Comparison of ENCODE assay signal across 8 cellular contexts in genomic region chr6:36546664-36546957, GRCh38. TPM values are rescaled to one million over a fixed set of nuclear protein-coding genes. Genes with fewer than 3 reads are reported as not detected.
DNase-seq lines count a peak whose midpoint lies in the region; ATAC-seq and TF ChIP-seq lines count a peak whose summit lies in the region.

No MANE protein-coding gene starts in this region.

- peaks cover 50% of the 10 kb centered on the region for H3K36me3 Mint-ChIP-seq in CD4-positive, alpha-beta T cell (ENCODE audit: low read depth)
- peaks cover 40% of the 10 kb centered on the region for H3K36me3 Mint-ChIP-seq in effector memory CD8-positive, alpha-beta T cell (ENCODE audit: insufficient read depth)
- H3K36me3 Mint-ChIP-seq in natural killer cell treated with Interleukin-12 subunit alpha and Interleukin-12 subunit beta and Interleukin-15 and Interleukin-18, amount 100 ng/mL, for 72 hours = no peaks in the 10 kb centered on the region

- peaks cover 27% of the 10 kb centered on the region for H3K4me1 ChIP-seq in MM.1S (ENCODE audit: low read length)

- H3K79me2 ChIP-seq in MM.1S (ENCODE audit: low read length) = peaks cover 55% of the 10 kb centered on the region

- peak overlapping the region; percentile 86 for H3K9ac ChIP-seq in MM.1S (ENCODE audit: low read length)

- peaks cover 58% of the 10 kb centered on the region for H3K4me1 Mint-ChIP-seq in CD4-positive, alpha-beta T cell (ENCODE audit: low read depth)
- H3K4me1 Mint-ChIP-seq in effector memory CD8-positive, alpha-beta T cell (ENCODE audit: low read depth in 2 of 2) = peaks cover 17 to 41% of the 10 kb centered on the region in 2 donors
- peaks cover 37 to 40% of the 10 kb centered on the region in 2 donors for H3K4me1 Mint-ChIP-seq in natural killer cell treated with Interleukin-12 subunit alpha and Interleukin-12 subunit beta and Interleukin-15 and Interleukin-18, amount 100 ng/mL, for 72 hours (ENCODE audit: low read depth in 2 of 2)

- peak overlapping the region; percentile 98 for H3K27ac ChIP-seq in CD4-positive, alpha-beta T cell (ENCODE audit: low read depth, low read length)
- peak overlapping the region; percentile 27; the same call in 1 of the 2 replicates for H3K27ac ChIP-seq in MM.1S (ENCODE audit: low read length)

- peaks cover 11% of the 10 kb centered on the region; the same call in 1 of the 2 replicates for H3F3A ChIP-seq in MM.1S (ENCODE audit: insufficient read depth, low read length)

- CTCF ChIA-PET in CD4-positive, alpha-beta T cell (lab: Charles Lee) = interaction anchor here (1.3 kb wide), 1 partner anchor 40 kb away, joined by 4 read pairs; no protein-coding TSS in a partner anchor

- no peaks in the 10 kb centered on the region for H3K9me2 ChIP-seq in MM.1S (replicated peaks; ENCODE audit: insufficient read depth, low read length)

- DNase-seq in CD4-positive, alpha-beta T cell = no peak
- no peak for DNase-seq in MM.1S
- DNase-seq in effector memory CD8-positive, alpha-beta T cell = no peak
- DNase-seq in natural killer cell treated with Interleukin-12 subunit alpha and Interleukin-12 subunit beta and Interleukin-15 and Interleukin-18, amount 100 ng/mL, for 72 hours (ENCODE audit: low spot score) = no peak
- no peak for DNase-seq in HuH-7.5 (ENCODE audit: low spot score)
- no peak for DNase-seq in activated CD8-positive, alpha-beta memory T cell treated with anti-CD3 and anti-CD28 coated beads, Interleukin-2, amount 50 U/mL, for 48 hours
- no peak for DNase-seq in 8988T

- no peak for ATAC-seq in CD4-positive, alpha-beta T cell (ENCODE audit: poor library complexity)
- no peak for ATAC-seq in effector memory CD8-positive, alpha-beta T cell (replicated peaks)
- no peak for ATAC-seq in natural killer cell treated with Interleukin-12 subunit alpha and Interleukin-12 subunit beta and Interleukin-15 and Interleukin-18, amount 100 ng/mL, for 72 hours
- ATAC-seq in HG03045 (IDR thresholded peaks at IDR 0.05; ENCODE audit: unreplicated experiment) = no peak

- no peaks in the 10 kb centered on the region for H3K36me3 ChIP-seq in MM.1S (replicated peaks; ENCODE audit: insufficient read depth, low read length)

- no peaks in the 10 kb centered on the region for H3K9me3 ChIP-seq in CD4-positive, alpha-beta T cell (ENCODE audit: control insufficient read depth, low read length)
- no peaks in the 10 kb centered on the region for H3K9me3 ChIP-seq in MM.1S (replicated peaks; ENCODE audit: insufficient read depth, low read length)

- no peaks in the 10 kb centered on the region for H4K20me1 ChIP-seq in MM.1S (ENCODE audit: insufficient read depth, low read length)

- H3K4me2 ChIP-seq in MM.1S (ENCODE audit: low read depth, low read length) = peak overlapping the region; percentile 93

- peak overlapping the region; percentile 97 for H3K4me3 ChIP-seq in MM.1S (ENCODE audit: low read length)

- H2AFZ ChIP-seq in MM.1S (ENCODE audit: low read length) = peak overlapping the region; percentile 98

- no peak for TF ChIP-seq CTCF in CD4-positive, alpha-beta T cell (IDR thresholded peaks at IDR 0.05)
- TF ChIP-seq CTCF in MM.1S (IDR thresholded peaks at IDR 0.05; ENCODE audit: low read length) = no peak

- no peaks in the 10 kb centered on the region for H3K9me3 Mint-ChIP-seq in CD4-positive, alpha-beta T cell
- no peaks in the 10 kb centered on the region for H3K9me3 Mint-ChIP-seq in effector memory CD8-positive, alpha-beta T cell
- no peaks in the 10 kb centered on the region for H3K9me3 Mint-ChIP-seq in natural killer cell treated with Interleukin-12 subunit alpha and Interleukin-12 subunit beta and Interleukin-15 and Interleukin-18, amount 100 ng/mL, for 72 hours

- peak overlapping the region; percentile 96 for H3K27ac Mint-ChIP-seq in CD4-positive, alpha-beta T cell
- peak overlapping the region; percentile 98 to 99 for H3K27ac Mint-ChIP-seq in effector memory CD8-positive, alpha-beta T cell
- peak overlapping the region; percentile 91 to 98 for H3K27ac Mint-ChIP-seq in natural killer cell treated with Interleukin-12 subunit alpha and Interleukin-12 subunit beta and Interleukin-15 and Interleukin-18, amount 100 ng/mL, for 72 hours

- H3K27me3 Mint-ChIP-seq in CD4-positive, alpha-beta T cell = no peaks in the 10 kb centered on the region
- H3K27me3 Mint-ChIP-seq in effector memory CD8-positive, alpha-beta T cell = no peaks in the 10 kb centered on the region
- no peaks in the 10 kb centered on the region for H3K27me3 Mint-ChIP-seq in natural killer cell treated with Interleukin-12 subunit alpha and Interleukin-12 subunit beta and Interleukin-15 and Interleukin-18, amount 100 ng/mL, for 72 hours

- H3K4me3 Mint-ChIP-seq in CD4-positive, alpha-beta T cell = peak overlapping the region; percentile 98
- peak overlapping the region; percentile 99 for H3K4me3 Mint-ChIP-seq in effector memory CD8-positive, alpha-beta T cell
- H3K4me3 Mint-ChIP-seq in natural killer cell treated with Interleukin-12 subunit alpha and Interleukin-12 subunit beta and Interleukin-15 and Interleukin-18, amount 100 ng/mL, for 72 hours = peak overlapping the region; percentile 95

- intact Hi-C loops in CD4-positive, alpha-beta T cell (cut with DNase I, micrococcal nuclease) = loop anchor here (2.0 to 10.0 kb wide), 4 partner anchors 32 to 138 kb away; partner anchors contain the start of gene SRSF3 (in 2 of the 2)

- no peaks in the 10 kb centered on the region for H3K27me3 ChIP-seq in CD4-positive, alpha-beta T cell (ENCODE audit: control insufficient read depth, insufficient read depth, low read length)
- H3K27me3 ChIP-seq in MM.1S (replicated peaks; ENCODE audit: insufficient read depth, low read length) = no peaks in the 10 kb centered on the region

- POLR2A ChIA-PET in CD4-positive, alpha-beta T cell (lab: Charles Lee) = interaction anchor here (0.7 to 5.7 kb wide), 13 partner anchors 14 to 970 kb away, joined by 3 to 161 read pairs (median 3); partner anchors contain the start of gene SRSF3

RNA-seq across cellular contexts. Expression of gene STK38, which starts 0.7 kb away (rescaled TPM):
- 10 to 100 TPM; 47.0 to 48.4 TPM for total RNA-seq in CD4-positive, alpha-beta T cell
- 10 to 100 TPM; 26.4 to 32.5 TPM for total RNA-seq in natural killer cell treated with Interleukin-12 subunit alpha and Interleukin-12 subunit beta and Interleukin-15 and Interleukin-18, amount 100 ng/mL, for 72 hours

RNA-seq across cellular contexts. Expression of gene SRSF3, which starts 47.6 kb away (rescaled TPM):
- total RNA-seq in CD4-positive, alpha-beta T cell = 100 to 1,000 TPM; 550 to 556 TPM
- total RNA-seq in natural killer cell treated with Interleukin-12 subunit alpha and Interleukin-12 subunit beta and Interleukin-15 and Interleukin-18, amount 100 ng/mL, for 72 hours = 100 to 1,000 TPM; 455 to 498 TPM
